22 cellular contexts compared by ENCODE assay signal in genomic region chr15:35088329-35088728, GRCh38. TPM values are rescaled to one million over a fixed set of nuclear protein-coding genes. Genes with fewer than 3 reads are reported as not detected.
"Had no signal": no experiment of that assay in that cellular context is flagged by ENCODE, and none has a peak within 500 bp of the region (broad histone marks: within the 10 kb centered on the region; RNA-seq: fewer than 3 reads in every experiment).

No MANE protein-coding gene starts in this region.

- DNase-seq: KBM-7, MV-4-11, NCI-H1092, NCI-H1105 treated with DMSO at 0.1 percent for 48 hours, NCI-H1417 treated with DMSO at 0.1 percent for 48 hours, NCI-H146, NCI-H1694 treated with DMSO at 0.1 percent for 48 hours, NCI-H1930, NCI-H2081, NCI-H2107, NCI-H226, NCI-H446, NCI-H510A, NCI-H524 treated with DMSO at 0.1 percent for 48 hours, NCI-H69, NCI-H774, Right ventricle myocardium superior, RPMI8226, SIG-M5 had no signal

- H3K9me3 ChIP-seq: SJSA1 had no signal

- H3K4me3 ChIP-seq: SJSA1, SK-N-MC had no signal

- H3K4me1 ChIP-seq: SJSA1 had no signal

- H3K27ac ChIP-seq: SJSA1, SK-N-MC had no signal

- H3K36me3 ChIP-seq: SJSA1 had no signal

RNA-seq across cellular contexts. Expression of gene NANOGP8, which starts 3.2 kb away (rescaled TPM):
- total RNA-seq: HT1080, Right ventricle myocardium superior, SJSA1 had no signal
